Comparison of ENCODE assay signal across 24 cellular contexts in genomic region chr15:54566654-54567053, GRCh38.
"Had no signal": no experiment of that assay in that cellular context is flagged by ENCODE, and none has a peak within 500 bp of the region (broad histone marks: within the 10 kb centered on the region; RNA-seq: fewer than 3 reads in every experiment).

No MANE protein-coding gene starts in this region.

- H3K4me1 ChIP-seq: pancreas, prostate gland, right lobe of liver, sigmoid colon, stomach, tibial nerve, upper lobe of left lung, vagina had no signal

- FAIRE-seq: pancreas, small intestine, urothelium cell line had no signal

- ATAC-seq: natural killer cell; pancreas; right cardiac atrium; right lobe of liver; stimulated activated effector memory CD8-positive, alpha-beta T cell treated with anti-CD3 and anti-CD28 coated beads, Interleukin-12 subunit alpha, Interleukin-12 subunit beta, amount 100 ng/mL, for 72 hours; stimulated activated naive B cell treated with anti-CD40 and anti-IgM and Interleukin-4, amounts not matched to agents 10 μg/mL and 1 μg/mL and 100 μg/mL, for 72 hours had no signal

- DNase-seq: natural killer cell; nucleus accumbens; pancreas; right cardiac atrium; right lobe of liver; sigmoid colon; small intestine; stimulated activated CD4-positive, alpha-beta T cell treated with anti-CD3 and anti-CD28 coated beads, Interleukin-15, amount 100 ng/mL, for 24 hours; stimulated activated CD4-positive, alpha-beta T cell treated with anti-CD3 and anti-CD28 coated beads, Interleukin-2, amount 100 ng/mL, for 24 hours; stimulated activated CD4-positive, alpha-beta T cell treated with anti-CD3 and anti-CD28 coated beads, Interleukin-2, amount 100 ng/mL, for 48 hours; stimulated activated CD4-positive, alpha-beta T cell treated with anti-CD3 and anti-CD28 coated beads, Interleukin-4, amount 100 ng/mL, for 24 hours; stimulated activated naive B cell treated with anti-CD40 and anti-IgM and Interleukin-4, amounts not matched to agents 10 μg/mL and 1 μg/mL and 100 μg/mL, for 72 hours; stimulated activated naive CD4-positive, alpha-beta T cell treated with Interleukin-2 at 50 U/mL for 16 hours; stomach; thyroid gland; trophoblast cell; upper lobe of left lung had no signal

- H3K27me3 ChIP-seq: neutrophil, pancreas, right lobe of liver, sigmoid colon, stomach, thyroid gland, tibial nerve, upper lobe of left lung, vagina had no signal

- H3K36me3 ChIP-seq: neutrophil, pancreas, prostate gland, right lobe of liver, sigmoid colon, stomach, thoracic aorta, thyroid gland, tibial nerve, upper lobe of left lung, vagina had no signal

- H3K27ac ChIP-seq: neutrophil, pancreas, prostate gland, right lobe of liver, sigmoid colon, stomach, thoracic aorta, tibial nerve, upper lobe of left lung, vagina had no signal

- H3K4me3 ChIP-seq: pancreas, prostate gland, right lobe of liver, sigmoid colon, stomach, thoracic aorta, thyroid gland, tibial nerve, upper lobe of left lung, vagina had no signal

- H3K9me3 ChIP-seq: neutrophil, pancreas, prostate gland, right lobe of liver, sigmoid colon, stomach, thoracic aorta, thyroid gland, tibial nerve, upper lobe of left lung, vagina had no signal
